Comparison of ENCODE assay signal across 1 cellular context in the genomic region with DNA sequence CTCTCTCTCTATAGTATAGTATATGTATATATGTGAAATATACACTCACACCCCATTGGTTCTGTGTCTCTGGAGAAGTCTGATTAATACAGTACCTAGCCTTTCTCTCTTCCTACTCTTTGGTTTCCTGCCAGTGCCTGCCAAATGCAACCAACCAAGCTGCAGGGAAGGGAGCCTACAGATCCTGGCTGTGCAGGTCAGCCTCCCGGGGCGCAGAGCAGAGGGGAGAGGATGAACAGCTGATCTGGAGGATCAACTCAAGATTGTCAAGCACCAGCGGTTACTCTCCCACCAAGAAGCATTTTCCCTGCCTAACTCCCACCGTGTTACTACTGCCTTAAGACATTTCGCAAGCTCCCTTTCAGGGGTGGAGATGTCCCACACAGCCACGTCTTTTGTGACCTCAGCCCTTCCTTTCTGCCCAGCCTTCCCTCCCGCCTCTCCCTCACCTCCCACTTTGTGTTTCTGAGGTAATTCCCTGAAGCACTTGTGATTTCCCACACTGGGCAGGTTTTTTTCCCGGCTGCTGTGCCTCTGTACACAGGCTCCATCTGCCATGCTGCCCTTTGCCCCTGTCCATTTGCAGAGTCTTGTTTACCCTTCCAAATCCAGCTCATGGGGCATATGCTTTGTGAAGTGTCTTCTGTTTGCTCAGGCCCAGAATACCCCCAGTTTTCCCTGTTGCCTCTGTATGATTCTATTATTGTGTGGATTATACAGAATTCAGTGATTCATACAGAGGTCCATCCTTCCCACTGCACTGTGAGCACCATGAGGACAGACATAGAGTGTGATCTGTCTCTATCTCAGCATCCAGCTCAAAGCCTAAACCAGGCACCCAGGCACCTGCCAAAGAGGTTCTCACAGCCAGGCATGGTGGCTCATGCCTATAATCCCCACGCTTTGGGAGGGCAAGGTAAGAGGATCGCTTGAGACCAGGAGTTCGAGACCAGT.
A peak's percentile ranks its signal among the peaks of the same experiment; 100 is the strongest.
TF ChIP-seq lines count a peak whose summit lies in the region.

No MANE protein-coding gene starts in this region.

TF ChIP-seq in HepG2, 621 proteins besides CTCF, POLR2A, EP300 and RAD21 (continued from another document and continues in another):
- TF ChIP-seq, protein P1, sequence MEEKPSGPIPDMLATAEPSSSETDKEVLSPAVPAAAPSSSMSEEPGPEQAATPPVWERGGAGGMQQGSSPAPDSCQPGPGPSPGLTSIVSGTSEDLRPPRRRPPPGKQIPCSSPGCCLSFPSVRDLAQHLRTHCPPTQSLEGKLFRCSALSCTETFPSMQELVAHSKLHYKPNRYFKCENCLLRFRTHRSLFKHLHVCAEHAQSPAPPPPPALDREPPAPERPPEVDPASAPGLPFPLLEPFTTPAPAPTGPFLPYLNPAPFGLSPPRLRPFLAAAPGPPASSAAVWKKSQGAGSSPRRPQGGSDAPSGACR (CRISPR knock-in tag; IDR thresholded peaks at IDR 0.05), result 0 out of 2 replicates have a peak, but pooled peaks have one; percentile 24
- TF ChIP-seq RXRA (CRISPR knock-in tag; IDR thresholded peaks at IDR 0.05) (peak; percentile 86), NONO (IDR thresholded peaks at IDR 0.05) (no peak), NONO (CRISPR knock-in tag; conservative IDR thresholded peaks at IDR 0.05) (peak; percentile 79), MAZ (IDR thresholded peaks at IDR 0.05; ENCODE audit: borderline replicate concordance, low read depth, low read length) (0 out of 2 replicates have a peak, but pooled peaks have one; percentile 28), MAZ (CRISPR knock-in tag; IDR thresholded peaks at IDR 0.05; ENCODE audit: low read depth) (peak; percentile 57), NFKB2 (CRISPR knock-in tag; IDR thresholded peaks at IDR 0.05; ENCODE audit: borderline replicate concordance) (peak; percentile 38; the same call in 1 of the 2 replicates), ELF1 (CRISPR knock-in tag; IDR thresholded peaks at IDR 0.05) (0 out of 2 replicates have a peak, but pooled peaks have one; percentile 12), HNF4A (CRISPR knock-in tag; IDR thresholded peaks at IDR 0.05) (peak; percentile 94), ZSCAN21 (CRISPR knock-in tag; IDR thresholded peaks at IDR 0.05; ENCODE audit: borderline replicate concordance) (peak; percentile 46; the same call in 1 of the 2 replicates), MIER2 (CRISPR knock-in tag; IDR thresholded peaks at IDR 0.05) (no peak), CBFB (CRISPR knock-in tag; IDR thresholded peaks at IDR 0.05) (0 out of 2 replicates have a peak, but pooled peaks have one; percentile 36), ARNT2 (CRISPR knock-in tag; IDR thresholded peaks at IDR 0.05; ENCODE audit: low read depth) (peak; percentile 28; the same call in 1 of the 2 replicates), HMG20A (CRISPR knock-in tag; IDR thresholded peaks at IDR 0.05; ENCODE audit: borderline replicate concordance) (peak; percentile 95), FOXK1 (CRISPR knock-in tag; IDR thresholded peaks at IDR 0.05; ENCODE audit: borderline replicate concordance, low read depth) (peak; percentile 86; the same call in 1 of the 2 replicates), TBX2 (CRISPR knock-in tag; IDR thresholded peaks at IDR 0.05; ENCODE audit: borderline replicate concordance) (peak; percentile 92), HIVEP1 (CRISPR knock-in tag; IDR thresholded peaks at IDR 0.05) (0 out of 2 replicates have a peak, but pooled peaks have one; percentile 44), ZFX (CRISPR knock-in tag; IDR thresholded peaks at IDR 0.05; ENCODE audit: low read depth) (peak; percentile 49; the same call in 1 of the 2 replicates), ZNF674 (CRISPR knock-in tag; IDR thresholded peaks at IDR 0.05; ENCODE audit: low read depth) (no peak), ZKSCAN5 (CRISPR knock-in tag; IDR thresholded peaks at IDR 0.05) (peak; percentile 93), KDM6A (CRISPR knock-in tag; IDR thresholded peaks at IDR 0.05; ENCODE audit: low read depth) (peak; percentile 91), TMF1 (CRISPR knock-in tag; IDR thresholded peaks at IDR 0.05; ENCODE audit: low read depth) (peak; percentile 47; the same call in 1 of the 2 replicates), TARDBP (CRISPR knock-in tag; IDR thresholded peaks at IDR 0.05) (peak; percentile 92), PPARG (CRISPR knock-in tag; conservative IDR thresholded peaks at IDR 0.05) (peak; percentile 91), ZNF878 (CRISPR knock-in tag; IDR thresholded peaks at IDR 0.05) (peak; percentile 72), RBFOX2 (IDR thresholded peaks at IDR 0.05; ENCODE audit: low read depth, low read length) (0 out of 2 replicates have a peak, but pooled peaks have one; percentile 11), ZSCAN9 (CRISPR knock-in tag; IDR thresholded peaks at IDR 0.05; ENCODE audit: borderline replicate concordance) (no peak), ZFP1 (CRISPR knock-in tag; IDR thresholded peaks at IDR 0.05) (0 out of 2 replicates have a peak, but pooled peaks have one; percentile 47), HOXA5 (CRISPR knock-in tag; IDR thresholded peaks at IDR 0.05) (0 out of 2 replicates have a peak, but pooled peaks have one; percentile 51), ATF7-NPFF (CRISPR knock-in tag; IDR thresholded peaks at IDR 0.05; ENCODE audit: low read depth) (no peak), SIN3B (IDR thresholded peaks at IDR 0.05; ENCODE audit: low read length) (no peak), MAFF (IDR thresholded peaks at IDR 0.05; ENCODE audit: low read depth, low read length) (no peak), ZNF589 (CRISPR knock-in tag; conservative IDR thresholded peaks at IDR 0.05) (peak; percentile 62; the same call in 1 of the 2 replicates), RELA (CRISPR knock-in tag; IDR thresholded peaks at IDR 0.05) (no peak), ZNF564 (CRISPR knock-in tag; IDR thresholded peaks at IDR 0.05) (peak; percentile 42; the same call in 1 of the 2 replicates), MEIS1 (CRISPR knock-in tag; IDR thresholded peaks at IDR 0.05; ENCODE audit: borderline replicate concordance) (peak; percentile 82; the same call in 1 of the 2 replicates), LCORL (IDR thresholded peaks at IDR 0.05) (peak; percentile 57; the same call in 1 of the 2 replicates), LCORL (CRISPR knock-in tag; IDR thresholded peaks at IDR 0.05) (peak; percentile 95), ZNF263 (CRISPR knock-in tag; IDR thresholded peaks at IDR 0.05) (no peak), NFKBIZ (CRISPR knock-in tag; IDR thresholded peaks at IDR 0.05) (peak; percentile 83; the same call in 1 of the 2 replicates)
- TF ChIP-seq, protein P2, sequence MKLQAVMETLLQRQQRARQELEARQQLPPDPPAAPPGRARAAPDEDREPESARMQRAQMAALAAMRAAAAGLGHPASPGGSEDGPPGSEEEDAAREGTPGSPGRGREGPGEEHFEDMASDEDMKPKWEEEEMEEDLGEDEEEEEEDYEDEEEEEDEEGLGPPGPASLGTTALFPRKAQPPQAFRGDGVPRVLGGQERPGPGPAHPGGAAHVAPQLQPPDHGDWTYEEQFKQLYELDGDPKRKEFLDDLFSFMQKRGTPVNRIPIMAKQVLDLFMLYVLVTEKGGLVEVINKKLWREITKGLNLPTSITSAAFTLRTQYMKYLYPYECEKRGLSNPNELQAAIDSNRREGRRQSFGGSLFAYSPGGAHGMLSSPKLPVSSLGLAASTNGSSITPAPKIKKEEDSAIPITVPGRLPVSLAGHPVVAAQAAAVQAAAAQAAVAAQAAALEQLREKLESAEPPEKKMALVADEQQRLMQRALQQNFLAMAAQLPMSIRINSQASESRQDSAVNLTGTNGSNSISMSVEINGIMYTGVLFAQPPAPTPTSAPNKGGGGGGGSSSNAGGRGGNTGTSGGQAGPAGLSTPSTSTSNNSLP (IDR thresholded peaks at IDR 0.05; ENCODE audit: low read depth, low read length), result peak; percentile 90
- TF ChIP-seq, protein P3, sequence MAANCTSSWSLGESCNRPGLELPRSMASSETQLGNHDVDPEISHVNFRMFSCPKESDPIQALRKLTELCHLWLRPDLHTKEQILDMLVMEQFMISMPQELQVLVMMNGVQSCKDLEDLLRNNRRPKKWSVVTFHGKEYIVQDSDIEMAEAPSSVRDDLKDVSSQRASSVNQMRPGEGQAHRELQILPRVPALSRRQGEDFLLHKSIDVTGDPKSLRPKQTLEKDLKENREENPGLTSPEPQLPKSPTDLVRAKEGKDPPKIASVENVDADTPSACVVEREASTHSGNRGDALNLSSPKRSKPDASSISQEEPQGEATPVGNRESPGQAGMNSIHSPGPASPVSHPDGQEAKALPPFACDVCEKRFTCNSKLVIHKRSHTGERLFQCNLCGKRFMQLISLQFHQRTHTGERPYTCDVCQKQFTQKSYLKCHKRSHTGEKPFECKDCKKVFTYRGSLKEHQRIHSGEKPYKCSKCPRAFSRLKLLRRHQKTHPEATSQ (CRISPR knock-in tag; IDR thresholded peaks at IDR 0.05; ENCODE audit: borderline replicate concordance), result peak; percentile 81; the same call in 1 of the 2 replicates
- TF ChIP-seq, protein P4, sequence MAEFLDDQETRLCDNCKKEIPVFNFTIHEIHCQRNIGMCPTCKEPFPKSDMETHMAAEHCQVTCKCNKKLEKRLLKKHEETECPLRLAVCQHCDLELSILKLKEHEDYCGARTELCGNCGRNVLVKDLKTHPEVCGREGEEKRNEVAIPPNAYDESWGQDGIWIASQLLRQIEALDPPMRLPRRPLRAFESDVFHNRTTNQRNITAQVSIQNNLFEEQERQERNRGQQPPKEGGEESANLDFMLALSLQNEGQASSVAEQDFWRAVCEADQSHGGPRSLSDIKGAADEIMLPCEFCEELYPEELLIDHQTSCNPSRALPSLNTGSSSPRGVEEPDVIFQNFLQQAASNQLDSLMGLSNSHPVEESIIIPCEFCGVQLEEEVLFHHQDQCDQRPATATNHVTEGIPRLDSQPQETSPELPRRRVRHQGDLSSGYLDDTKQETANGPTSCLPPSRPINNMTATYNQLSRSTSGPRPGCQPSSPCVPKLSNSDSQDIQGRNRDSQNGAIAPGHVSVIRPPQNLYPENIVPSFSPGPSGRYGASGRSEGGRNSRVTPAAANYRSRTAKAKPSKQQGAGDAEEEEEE (CRISPR knock-in tag; IDR thresholded peaks at IDR 0.05; ENCODE audit: borderline replicate concordance), result no peak
- TF ChIP-seq, protein P5, sequence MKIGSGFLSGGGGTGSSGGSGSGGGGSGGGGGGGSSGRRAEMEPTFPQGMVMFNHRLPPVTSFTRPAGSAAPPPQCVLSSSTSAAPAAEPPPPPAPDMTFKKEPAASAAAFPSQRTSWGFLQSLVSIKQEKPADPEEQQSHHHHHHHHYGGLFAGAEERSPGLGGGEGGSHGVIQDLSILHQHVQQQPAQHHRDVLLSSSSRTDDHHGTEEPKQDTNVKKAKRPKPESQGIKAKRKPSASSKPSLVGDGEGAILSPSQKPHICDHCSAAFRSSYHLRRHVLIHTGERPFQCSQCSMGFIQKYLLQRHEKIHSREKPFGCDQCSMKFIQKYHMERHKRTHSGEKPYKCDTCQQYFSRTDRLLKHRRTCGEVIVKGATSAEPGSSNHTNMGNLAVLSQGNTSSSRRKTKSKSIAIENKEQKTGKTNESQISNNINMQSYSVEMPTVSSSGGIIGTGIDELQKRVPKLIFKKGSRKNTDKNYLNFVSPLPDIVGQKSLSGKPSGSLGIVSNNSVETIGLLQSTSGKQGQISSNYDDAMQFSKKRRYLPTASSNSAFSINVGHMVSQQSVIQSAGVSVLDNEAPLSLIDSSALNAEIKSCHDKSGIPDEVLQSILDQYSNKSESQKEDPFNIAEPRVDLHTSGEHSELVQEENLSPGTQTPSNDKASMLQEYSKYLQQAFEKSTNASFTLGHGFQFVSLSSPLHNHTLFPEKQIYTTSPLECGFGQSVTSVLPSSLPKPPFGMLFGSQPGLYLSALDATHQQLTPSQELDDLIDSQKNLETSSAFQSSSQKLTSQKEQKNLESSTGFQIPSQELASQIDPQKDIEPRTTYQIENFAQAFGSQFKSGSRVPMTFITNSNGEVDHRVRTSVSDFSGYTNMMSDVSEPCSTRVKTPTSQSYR (CRISPR knock-in tag; IDR thresholded peaks at IDR 0.05; ENCODE audit: borderline replicate concordance), result peak; percentile 41; the same call in 1 of the 2 replicates
- TF ChIP-seq, protein P6, sequence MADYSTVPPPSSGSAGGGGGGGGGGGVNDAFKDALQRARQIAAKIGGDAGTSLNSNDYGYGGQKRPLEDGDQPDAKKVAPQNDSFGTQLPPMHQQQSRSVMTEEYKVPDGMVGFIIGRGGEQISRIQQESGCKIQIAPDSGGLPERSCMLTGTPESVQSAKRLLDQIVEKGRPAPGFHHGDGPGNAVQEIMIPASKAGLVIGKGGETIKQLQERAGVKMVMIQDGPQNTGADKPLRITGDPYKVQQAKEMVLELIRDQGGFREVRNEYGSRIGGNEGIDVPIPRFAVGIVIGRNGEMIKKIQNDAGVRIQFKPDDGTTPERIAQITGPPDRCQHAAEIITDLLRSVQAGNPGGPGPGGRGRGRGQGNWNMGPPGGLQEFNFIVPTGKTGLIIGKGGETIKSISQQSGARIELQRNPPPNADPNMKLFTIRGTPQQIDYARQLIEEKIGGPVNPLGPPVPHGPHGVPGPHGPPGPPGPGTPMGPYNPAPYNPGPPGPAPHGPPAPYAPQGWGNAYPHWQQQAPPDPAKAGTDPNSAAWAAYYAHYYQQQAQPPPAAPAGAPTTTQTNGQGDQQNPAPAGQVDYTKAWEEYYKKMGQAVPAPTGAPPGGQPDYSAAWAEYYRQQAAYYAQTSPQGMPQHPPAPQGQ (CRISPR knock-in tag; IDR thresholded peaks at IDR 0.05; ENCODE audit: borderline replicate concordance), result peak; percentile 37; the same call in 1 of the 2 replicates
- TF ChIP-seq, protein P7, sequence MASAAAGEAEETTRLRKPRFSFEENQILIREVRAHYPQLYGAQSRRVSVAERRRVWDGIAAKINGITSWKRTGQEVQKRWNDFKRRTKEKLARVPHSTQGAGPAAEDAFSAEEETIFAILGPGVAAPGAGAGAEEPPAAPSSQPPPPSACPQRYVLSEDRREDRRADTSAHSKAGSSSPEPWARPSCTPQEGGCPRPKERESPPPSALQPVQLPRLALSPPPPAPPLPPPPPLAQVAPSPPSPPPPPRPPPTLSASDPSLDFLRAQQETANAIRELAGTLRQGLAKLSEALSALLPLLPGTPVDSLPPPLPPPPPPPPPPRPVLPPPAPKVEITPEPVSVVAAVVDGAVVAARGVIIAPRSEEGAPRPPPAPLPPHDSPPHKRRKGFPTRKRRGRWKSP (CRISPR knock-in tag; IDR thresholded peaks at IDR 0.05), result peak; percentile 59; the same call in 1 of the 2 replicates
- TF ChIP-seq, protein P8, sequence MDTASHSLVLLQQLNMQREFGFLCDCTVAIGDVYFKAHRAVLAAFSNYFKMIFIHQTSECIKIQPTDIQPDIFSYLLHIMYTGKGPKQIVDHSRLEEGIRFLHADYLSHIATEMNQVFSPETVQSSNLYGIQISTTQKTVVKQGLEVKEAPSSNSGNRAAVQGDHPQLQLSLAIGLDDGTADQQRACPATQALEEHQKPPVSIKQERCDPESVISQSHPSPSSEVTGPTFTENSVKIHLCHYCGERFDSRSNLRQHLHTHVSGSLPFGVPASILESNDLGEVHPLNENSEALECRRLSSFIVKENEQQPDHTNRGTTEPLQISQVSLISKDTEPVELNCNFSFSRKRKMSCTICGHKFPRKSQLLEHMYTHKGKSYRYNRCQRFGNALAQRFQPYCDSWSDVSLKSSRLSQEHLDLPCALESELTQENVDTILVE (CRISPR knock-in tag; IDR thresholded peaks at IDR 0.05), result peak; percentile 48; the same call in 1 of the 2 replicates
- TF ChIP-seq, protein P9, sequence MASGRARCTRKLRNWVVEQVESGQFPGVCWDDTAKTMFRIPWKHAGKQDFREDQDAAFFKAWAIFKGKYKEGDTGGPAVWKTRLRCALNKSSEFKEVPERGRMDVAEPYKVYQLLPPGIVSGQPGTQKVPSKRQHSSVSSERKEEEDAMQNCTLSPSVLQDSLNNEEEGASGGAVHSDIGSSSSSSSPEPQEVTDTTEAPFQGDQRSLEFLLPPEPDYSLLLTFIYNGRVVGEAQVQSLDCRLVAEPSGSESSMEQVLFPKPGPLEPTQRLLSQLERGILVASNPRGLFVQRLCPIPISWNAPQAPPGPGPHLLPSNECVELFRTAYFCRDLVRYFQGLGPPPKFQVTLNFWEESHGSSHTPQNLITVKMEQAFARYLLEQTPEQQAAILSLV (CRISPR knock-in tag; IDR thresholded peaks at IDR 0.05; ENCODE audit: borderline replicate concordance), result 0 out of 2 replicates have a peak, but pooled peaks have one; percentile 37
